ENCODE assay signal across 21 cellular contexts in genomic region chr5:9894571-9895304, GRCh38.
DNase-seq lines count a peak whose midpoint lies in the region; ATAC-seq and TF ChIP-seq lines count a peak whose summit lies in the region.
"Had no signal": no experiment of that assay in that cellular context is flagged by ENCODE, and none has a peak within 500 bp of the region (broad histone marks: within the 10 kb centered on the region; RNA-seq: fewer than 3 reads in every experiment).

No MANE protein-coding gene starts in this region.

- H3K9me2 ChIP-seq in PC-3 (replicated peaks; ENCODE audit: low read length), result no peaks in the 10 kb centered on the region

- 71% methylated on average over 3 of the region's 3 CpGs for WGBS in prostate gland

- H3K27ac Mint-ChIP-seq in stimulated activated memory B cell treated with anti-CD40 and anti-IgM and Interleukin-4, amounts not matched to agents 10 μg/mL and 1 μg/mL and 100 μg/mL, for 72 hours, result no peak overlapping the region
- H3K27ac Mint-ChIP-seq in CD8-positive, alpha-beta memory T cell, result no peak overlapping the region
- H3K27ac Mint-ChIP-seq: CD14-positive monocyte, HFFc6 had no signal

- TF ChIP-seq CTCF in PC-3 (conservative IDR thresholded peaks at IDR 0.05; ENCODE audit: low read depth, low read length), result no peak
- TF ChIP-seq CTCF in prostate gland (IDR thresholded peaks at IDR 0.05), result no peak

- H3K4me1 Mint-ChIP-seq in stimulated activated memory B cell treated with anti-CD40 and anti-IgM and Interleukin-4, amounts not matched to agents 10 μg/mL and 1 μg/mL and 100 μg/mL, for 72 hours, result no peaks in the 10 kb centered on the region
- H3K4me1 Mint-ChIP-seq in CD8-positive, alpha-beta memory T cell, result no peaks in the 10 kb centered on the region
- H3K4me1 Mint-ChIP-seq: CD14-positive monocyte had no signal

- intact Hi-C loops in PC-3 (cut with micrococcal nuclease) (loop anchor here (5.0 to 10.0 kb wide), 2 partner anchors 220 to 238 kb away; no protein-coding TSS in a partner anchor), prostate gland (cut with DNase I) (no loop called here)

- H3K27me3 ChIP-seq in PC-3 (ENCODE audit: low read length), result no peaks in the 10 kb centered on the region
- H3K27me3 ChIP-seq in prostate gland (replicated peaks; ENCODE audit: insufficient read depth), result no peaks in the 10 kb centered on the region
- no peaks in the 10 kb centered on the region for H3K27me3 ChIP-seq in CD8-positive, alpha-beta memory T cell (ENCODE audit: insufficient read depth, low read length, poor library complexity, severe bottlenecking)

- no peaks in the 10 kb centered on the region for H3K36me3 Mint-ChIP-seq in stimulated activated memory B cell treated with anti-CD40 and anti-IgM and Interleukin-4, amounts not matched to agents 10 μg/mL and 1 μg/mL and 100 μg/mL, for 72 hours
- no peaks in the 10 kb centered on the region for H3K36me3 Mint-ChIP-seq in CD8-positive, alpha-beta memory T cell
- H3K36me3 Mint-ChIP-seq: CD14-positive monocyte had no signal

- no peak overlapping the region for H3K4me2 ChIP-seq in PC-3 (ENCODE audit: low read length)
- H3K4me2 ChIP-seq: PC-9 had no signal

- H3K36me3 ChIP-seq in PC-3 (ENCODE audit: low read depth, low read length), result no peaks in the 10 kb centered on the region
- no peaks in the 10 kb centered on the region for H3K36me3 ChIP-seq in prostate gland
- no peaks in the 10 kb centered on the region for H3K36me3 ChIP-seq in CD8-positive, alpha-beta memory T cell (ENCODE audit: insufficient read depth, low read length)

- CTCF ChIA-PET in PC-3 (lab: Charles Lee), result no interaction called here
- CTCF ChIA-PET in CD8-positive, alpha-beta memory T cell (lab: Charles Lee), result no interaction called here

- H3K9me3 ChIP-seq in PC-3 (ENCODE audit: low read length) (no peaks in the 10 kb centered on the region), prostate gland (no peaks in the 10 kb centered on the region)
- H3K9me3 ChIP-seq in CD8-positive, alpha-beta memory T cell (ENCODE audit: low read length), result no peaks in the 10 kb centered on the region

- no peaks in the 10 kb centered on the region for H3K27me3 Mint-ChIP-seq in stimulated activated memory B cell treated with anti-CD40 and anti-IgM and Interleukin-4, amounts not matched to agents 10 μg/mL and 1 μg/mL and 100 μg/mL, for 72 hours
- no peaks in the 10 kb centered on the region for H3K27me3 Mint-ChIP-seq in CD8-positive, alpha-beta memory T cell

- no peak for TF ChIP-seq POLR2A in prostate gland (IDR thresholded peaks at IDR 0.05)

- peak; percentile 53 for DNase-seq in DMS 273 (lab: John Stamatoyannopoulos, UW; ENCODE audit: unreplicated experiment)
- DNase-seq in DMS 273 treated with DMSO at 0.1 percent for 48 hours (lab: John Stamatoyannopoulos, UW), result no peak
- peak; percentile 78 for DNase-seq in PC-3
- DNase-seq in iPS-NIHi11 (ENCODE audit: low spot score), result peak; percentile 28
- DNase-seq in ureter (ENCODE audit: low spot score), result peak; percentile 1
- no peak for DNase-seq in prostate gland (ENCODE audit: low spot score)
- no peak for DNase-seq in CD8-positive, alpha-beta memory T cell
- DNase-seq: GF-D8, GOT3, HFFc6, KBM-7, MV-4-11, NCI-H1694 treated with DMSO at 0.1 percent for 48 hours, NCI-H2107, NCI-H345 had no signal

- peak overlapping the region; percentile 16; the same call in 1 of the 2 replicates for H3K27ac ChIP-seq in PC-3 (ENCODE audit: low read length)
- H3K27ac ChIP-seq in prostate gland, result no peak overlapping the region
- no peak overlapping the region for H3K27ac ChIP-seq in CD8-positive, alpha-beta memory T cell (ENCODE audit: low read depth, low read length)
- H3K27ac ChIP-seq: 22Rv1, PC-9, RWPE1 had no signal

- H3K4me3 ChIP-seq in PC-3 (ENCODE audit: low read length) (no peak overlapping the region), prostate gland (no peak overlapping the region)
- H3K4me3 ChIP-seq in CD8-positive, alpha-beta memory T cell (ENCODE audit: low read length), result no peak overlapping the region
- H3K4me3 ChIP-seq: PC-9 had no signal

- ATAC-seq in PC-3, result no peak
- no peak for ATAC-seq in stimulated activated memory B cell treated with anti-CD40 and anti-IgM and Interleukin-4, amounts not matched to agents 10 μg/mL and 1 μg/mL and 100 μg/mL, for 72 hours
- ATAC-seq: HepG2 had no signal

- H3K79me2 ChIP-seq in PC-3 (ENCODE audit: low read length), result no peaks in the 10 kb centered on the region

- H3F3A ChIP-seq in PC-3 (ENCODE audit: low read length, unreplicated experiment), result no peaks in the 10 kb centered on the region

- POLR2A ChIA-PET in PC-3 (lab: Charles Lee; ENCODE audit: unreplicated experiment), result no interaction called here
- POLR2A ChIA-PET in CD8-positive, alpha-beta memory T cell (lab: Charles Lee), result no interaction called here

- H2AFZ ChIP-seq in PC-3 (ENCODE audit: low read length), result no peak overlapping the region
- H2AFZ ChIP-seq: PC-9 had no signal

- H3K9me3 Mint-ChIP-seq in stimulated activated memory B cell treated with anti-CD40 and anti-IgM and Interleukin-4, amounts not matched to agents 10 μg/mL and 1 μg/mL and 100 μg/mL, for 72 hours, result no peaks in the 10 kb centered on the region
- H3K9me3 Mint-ChIP-seq in CD8-positive, alpha-beta memory T cell, result peaks cover 0 to 7% (median 5%) of the 10 kb centered on the region in 5 donors
- H3K9me3 Mint-ChIP-seq: HFFc6 had no signal

- no peak overlapping the region for H3K9ac ChIP-seq in PC-3 (ENCODE audit: low read length)

- no peaks in the 10 kb centered on the region for H4K20me1 ChIP-seq in PC-3 (ENCODE audit: low read length)

- no peak overlapping the region for H3K4me3 Mint-ChIP-seq in stimulated activated memory B cell treated with anti-CD40 and anti-IgM and Interleukin-4, amounts not matched to agents 10 μg/mL and 1 μg/mL and 100 μg/mL, for 72 hours
- no peak overlapping the region for H3K4me3 Mint-ChIP-seq in CD8-positive, alpha-beta memory T cell
- H3K4me3 Mint-ChIP-seq: CD14-positive monocyte, HFFc6 had no signal

- BruUV-seq in PC-3 (replicated peaks; lab: Mats Ljungman, UMichigan), result no TSS peak

- H3K4me1 ChIP-seq in PC-3 (ENCODE audit: insufficient read depth, low read length) (no peaks in the 10 kb centered on the region; the same call in 1 of the 2 replicates), prostate gland (replicated peaks) (no peaks in the 10 kb centered on the region)
- no peaks in the 10 kb centered on the region for H3K4me1 ChIP-seq in CD8-positive, alpha-beta memory T cell (ENCODE audit: insufficient read depth, low read length)

Comparison
In these comparisons a context has a peak if more than half of its experiments do, and no peak if none do; other contexts are left out.
1. DNase-seq: peak in DMS 273 (single experiment), PC-3 (single experiment), iPS-NIHi11 (single experiment) and ureter (single experiment); none in DMS 273 treated with DMSO at 0.1 percent for 48 hours (single experiment), prostate gland (single experiment) and CD8-positive, alpha-beta memory T cell (0 of 5).